In the genomic region with DNA sequence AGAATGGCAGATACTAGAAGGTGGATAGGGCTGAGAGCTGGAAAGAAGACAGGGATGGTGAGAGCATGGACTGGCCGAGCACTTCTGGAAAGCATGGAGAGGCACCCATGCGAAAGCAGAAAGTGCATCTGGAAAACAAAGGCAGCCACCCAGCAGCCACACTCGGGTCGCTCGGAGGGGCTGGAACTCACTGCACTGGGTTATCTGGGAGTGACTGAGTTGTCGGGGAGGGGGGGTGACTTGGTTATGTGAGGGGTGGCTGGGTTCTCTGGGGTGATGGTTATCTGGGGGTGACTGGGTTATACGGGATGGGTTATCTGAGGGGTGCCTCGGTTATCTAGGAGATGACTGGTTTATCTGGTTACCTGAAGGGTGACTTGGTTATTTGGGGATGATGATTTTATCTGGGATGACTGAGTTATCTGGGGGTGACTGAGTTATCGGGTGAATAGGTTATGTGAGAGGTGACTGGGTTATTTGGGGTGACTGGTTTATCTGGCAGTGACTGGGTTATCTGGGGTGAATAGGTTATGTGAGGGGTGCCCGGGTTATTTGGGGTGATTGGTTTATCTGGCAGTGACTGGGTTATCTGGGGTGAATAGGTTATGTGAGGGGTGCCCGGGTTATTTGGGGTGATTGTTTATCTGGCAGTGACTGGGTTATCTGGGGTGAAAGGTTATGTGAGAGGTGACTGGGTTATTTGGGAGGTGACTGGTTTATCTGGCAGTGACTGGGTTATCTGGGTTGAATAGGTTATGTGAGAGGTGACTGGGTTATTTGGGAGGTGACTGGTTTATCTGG, we compare ENCODE assay signal across 28 cellular contexts. TPM values are rescaled to one million over a fixed set of nuclear protein-coding genes. Genes with fewer than 3 reads are reported as not detected.
A peak's percentile ranks its signal among the peaks of the same experiment; 100 is the strongest.
DNase-seq lines count a peak whose midpoint lies in the region; ATAC-seq and TF ChIP-seq lines count a peak whose summit lies in the region.
"Had no signal": no experiment of that assay in that cellular context is flagged by ENCODE, and none has a peak within 500 bp of the region (broad histone marks: within the 10 kb centered on the region; RNA-seq: fewer than 3 reads in every experiment).

No MANE protein-coding gene starts in this region.

- peak overlapping the region; percentile 41 for H3K4me3 Mint-ChIP-seq in activated naive CD8-positive, alpha-beta T cell treated with anti-CD3 and anti-CD28 coated beads, Interleukin-2, amount 10 ng/mL, durations not matched to agents 7 days and 5 days
- H3K4me3 Mint-ChIP-seq in activated naive CD8-positive, alpha-beta T cell treated with anti-CD3 and anti-CD28 coated beads for 36 hours: no peak overlapping the region
- H3K4me3 Mint-ChIP-seq in activated T-helper 1 cell treated with anti-CD3 and anti-CD28 coated beads, Interleukin-12 subunit alpha, Interleukin-12 subunit beta, Interleukin-2, Interleukin-4 antibody, amounts not matched to agents 30 ng/mL and 10 ng/mL and 1 ng/mL, durations not matched to agents 14 hours and 24 hours and 36 hours: peak overlapping the region; percentile 55
- H3K4me3 Mint-ChIP-seq in mesothelial cell of epicardium: peak overlapping the region; percentile 74
- H3K4me3 Mint-ChIP-seq in stimulated activated naive B cell treated with anti-CD40 and anti-IgM and Interleukin-4, amounts not matched to agents 10 μg/mL and 1 μg/mL and 100 μg/mL, for 72 hours: peak overlapping the region in 1 of 2 donors; percentile 7

- DNase-seq in activated naive CD8-positive, alpha-beta T cell treated with anti-CD3 and anti-CD28 coated beads, Interleukin-2, amount 10 ng/mL, durations not matched to agents 7 days and 5 days: no peak
- DNase-seq in activated naive CD8-positive, alpha-beta T cell treated with anti-CD3 and anti-CD28 coated beads for 36 hours: no peak
- no peak for DNase-seq in activated T-helper 1 cell treated with anti-CD3 and anti-CD28 coated beads, Interleukin-12 subunit alpha, Interleukin-12 subunit beta, Interleukin-2, Interleukin-4 antibody, amounts not matched to agents 30 ng/mL and 10 ng/mL and 1 ng/mL, durations not matched to agents 14 hours and 24 hours and 36 hours (ENCODE audit: low spot score)
- DNase-seq in mesothelial cell of epicardium (ENCODE audit: low spot score in 2 of 2, unreplicated experiment in 2 of 2) (no peak), KG1 (lab: John Stamatoyannopoulos, UW) (no peak), GM13976 (ENCODE audit: low spot score) (no peak)
- no peak for DNase-seq in stimulated activated naive B cell treated with anti-CD40 and anti-IgM and Interleukin-4, amounts not matched to agents 10 μg/mL and 1 μg/mL and 100 μg/mL, for 72 hours
- DNase-seq: ACHN; activated CD4-positive, alpha-beta T cell treated with anti-CD3 and anti-CD28 coated beads for 4 hours; activated naive CD4-positive, alpha-beta T cell treated with Interleukin-2 at 50 U/mL for 16 hours; activated T-cell treated with anti-CD3 and anti-CD28 coated beads, Interleukin-2, amount 50 U/mL, for 24 hours; DMS79 treated with DMSO at 0.1 percent for 48 hours; GDM1; GM23248; head of caudate nucleus; HFFc6; islet precursor cell; mesendoderm; MG63; NCI-H1105; NCI-H187; NCI-H510A treated with DMSO at 0.1 percent for 48 hours; psoas muscle; stimulated activated CD4-positive, alpha-beta T cell treated with anti-CD3 and anti-CD28 coated beads, Interleukin-4, amount 100 ng/mL, for 1 hour; T1000; transverse colon had no signal

- no peaks in the 10 kb centered on the region for H3K9me3 Mint-ChIP-seq in activated naive CD8-positive, alpha-beta T cell treated with anti-CD3 and anti-CD28 coated beads, Interleukin-2, amount 10 ng/mL, durations not matched to agents 7 days and 5 days
- H3K9me3 Mint-ChIP-seq in activated naive CD8-positive, alpha-beta T cell treated with anti-CD3 and anti-CD28 coated beads for 36 hours: no peaks in the 10 kb centered on the region
- H3K9me3 Mint-ChIP-seq in activated T-helper 1 cell treated with anti-CD3 and anti-CD28 coated beads, Interleukin-12 subunit alpha, Interleukin-12 subunit beta, Interleukin-2, Interleukin-4 antibody, amounts not matched to agents 30 ng/mL and 10 ng/mL and 1 ng/mL, durations not matched to agents 14 hours and 24 hours and 36 hours: no peaks in the 10 kb centered on the region
- H3K9me3 Mint-ChIP-seq in mesothelial cell of epicardium: no peaks in the 10 kb centered on the region
- H3K9me3 Mint-ChIP-seq in stimulated activated naive B cell treated with anti-CD40 and anti-IgM and Interleukin-4, amounts not matched to agents 10 μg/mL and 1 μg/mL and 100 μg/mL, for 72 hours: no peaks in the 10 kb centered on the region
- H3K9me3 Mint-ChIP-seq: activated T-cell treated with anti-CD3 and anti-CD28 coated beads, Interleukin-2, amount 50 U/mL, for 24 hours; HFFc6 had no signal

- intact Hi-C loops in activated T-helper 1 cell treated with anti-CD3 and anti-CD28 coated beads, Interleukin-12 subunit alpha, Interleukin-12 subunit beta, Interleukin-2, Interleukin-4 antibody, amounts not matched to agents 30 ng/mL and 10 ng/mL and 1 ng/mL, durations not matched to agents 14 hours and 24 hours and 36 hours (cut with micrococcal nuclease): no loop called here

- H3K36me3 Mint-ChIP-seq in activated naive CD8-positive, alpha-beta T cell treated with anti-CD3 and anti-CD28 coated beads, Interleukin-2, amount 10 ng/mL, durations not matched to agents 7 days and 5 days: no peaks in the 10 kb centered on the region
- no peaks in the 10 kb centered on the region for H3K36me3 Mint-ChIP-seq in activated naive CD8-positive, alpha-beta T cell treated with anti-CD3 and anti-CD28 coated beads for 36 hours
- no peaks in the 10 kb centered on the region for H3K36me3 Mint-ChIP-seq in activated T-helper 1 cell treated with anti-CD3 and anti-CD28 coated beads, Interleukin-12 subunit alpha, Interleukin-12 subunit beta, Interleukin-2, Interleukin-4 antibody, amounts not matched to agents 30 ng/mL and 10 ng/mL and 1 ng/mL, durations not matched to agents 14 hours and 24 hours and 36 hours (ENCODE audit: low read depth)
- no peaks in the 10 kb centered on the region for H3K36me3 Mint-ChIP-seq in mesothelial cell of epicardium
- H3K36me3 Mint-ChIP-seq in stimulated activated naive B cell treated with anti-CD40 and anti-IgM and Interleukin-4, amounts not matched to agents 10 μg/mL and 1 μg/mL and 100 μg/mL, for 72 hours: no peaks in the 10 kb centered on the region

- POLR2A ChIA-PET in activated naive CD8-positive, alpha-beta T cell treated with anti-CD3 and anti-CD28 coated beads, Interleukin-2, amount 10 ng/mL, durations not matched to agents 7 days and 5 days (lab: Charles Lee): no interaction called here

- peaks cover 44% of the 10 kb centered on the region for H3K27me3 Mint-ChIP-seq in activated naive CD8-positive, alpha-beta T cell treated with anti-CD3 and anti-CD28 coated beads, Interleukin-2, amount 10 ng/mL, durations not matched to agents 7 days and 5 days
- peaks cover 43% of the 10 kb centered on the region for H3K27me3 Mint-ChIP-seq in activated naive CD8-positive, alpha-beta T cell treated with anti-CD3 and anti-CD28 coated beads for 36 hours
- peaks cover 37% of the 10 kb centered on the region for H3K27me3 Mint-ChIP-seq in activated T-helper 1 cell treated with anti-CD3 and anti-CD28 coated beads, Interleukin-12 subunit alpha, Interleukin-12 subunit beta, Interleukin-2, Interleukin-4 antibody, amounts not matched to agents 30 ng/mL and 10 ng/mL and 1 ng/mL, durations not matched to agents 14 hours and 24 hours and 36 hours (ENCODE audit: insufficient read depth)
- peaks cover 26% of the 10 kb centered on the region for H3K27me3 Mint-ChIP-seq in mesothelial cell of epicardium (ENCODE audit: low read depth)
- H3K27me3 Mint-ChIP-seq in stimulated activated naive B cell treated with anti-CD40 and anti-IgM and Interleukin-4, amounts not matched to agents 10 μg/mL and 1 μg/mL and 100 μg/mL, for 72 hours: peaks cover 27 to 28% of the 10 kb centered on the region in 2 donors

- no peaks in the 10 kb centered on the region for H3K4me1 Mint-ChIP-seq in activated naive CD8-positive, alpha-beta T cell treated with anti-CD3 and anti-CD28 coated beads, Interleukin-2, amount 10 ng/mL, durations not matched to agents 7 days and 5 days
- H3K4me1 Mint-ChIP-seq in activated naive CD8-positive, alpha-beta T cell treated with anti-CD3 and anti-CD28 coated beads for 36 hours: no peaks in the 10 kb centered on the region
- no peaks in the 10 kb centered on the region for H3K4me1 Mint-ChIP-seq in activated T-helper 1 cell treated with anti-CD3 and anti-CD28 coated beads, Interleukin-12 subunit alpha, Interleukin-12 subunit beta, Interleukin-2, Interleukin-4 antibody, amounts not matched to agents 30 ng/mL and 10 ng/mL and 1 ng/mL, durations not matched to agents 14 hours and 24 hours and 36 hours (ENCODE audit: low read depth)
- peaks cover 8% of the 10 kb centered on the region for H3K4me1 Mint-ChIP-seq in mesothelial cell of epicardium
- H3K4me1 Mint-ChIP-seq in stimulated activated naive B cell treated with anti-CD40 and anti-IgM and Interleukin-4, amounts not matched to agents 10 μg/mL and 1 μg/mL and 100 μg/mL, for 72 hours: peaks cover 20 to 39% of the 10 kb centered on the region in 2 donors

- in situ Hi-C loops in GM13976 (cut with MboI; ENCODE audit: low sequenced_read_pairs, unreplicated experiment): no loop called here

- H3K27ac Mint-ChIP-seq in activated naive CD8-positive, alpha-beta T cell treated with anti-CD3 and anti-CD28 coated beads, Interleukin-2, amount 10 ng/mL, durations not matched to agents 7 days and 5 days: no peak overlapping the region
- H3K27ac Mint-ChIP-seq in activated naive CD8-positive, alpha-beta T cell treated with anti-CD3 and anti-CD28 coated beads for 36 hours: no peak overlapping the region
- peak overlapping the region; percentile 20 for H3K27ac Mint-ChIP-seq in activated T-helper 1 cell treated with anti-CD3 and anti-CD28 coated beads, Interleukin-12 subunit alpha, Interleukin-12 subunit beta, Interleukin-2, Interleukin-4 antibody, amounts not matched to agents 30 ng/mL and 10 ng/mL and 1 ng/mL, durations not matched to agents 14 hours and 24 hours and 36 hours
- no peak overlapping the region for H3K27ac Mint-ChIP-seq in mesothelial cell of epicardium
- peak overlapping the region; percentile 32 for H3K27ac Mint-ChIP-seq in stimulated activated naive B cell treated with anti-CD40 and anti-IgM and Interleukin-4, amounts not matched to agents 10 μg/mL and 1 μg/mL and 100 μg/mL, for 72 hours
- H3K27ac Mint-ChIP-seq: HFFc6 had no signal

- no peak for TF ChIP-seq CTCF in mesothelial cell of epicardium (IDR thresholded peaks at IDR 0.05; ENCODE audit: unreplicated experiment)
- TF ChIP-seq CTCF in GM13976 (IDR thresholded peaks at IDR 0.05; ENCODE audit: borderline replicate concordance, control extremely low read depth, extremely low read depth, insufficient read depth, missing control alignments): no peak

- no peak for ATAC-seq in activated naive CD8-positive, alpha-beta T cell treated with anti-CD3 and anti-CD28 coated beads, Interleukin-2, amount 10 ng/mL, durations not matched to agents 7 days and 5 days (ENCODE audit: low read depth)
- no peak for ATAC-seq in stimulated activated naive B cell treated with anti-CD40 and anti-IgM and Interleukin-4, amounts not matched to agents 10 μg/mL and 1 μg/mL and 100 μg/mL, for 72 hours (replicated peaks)
- ATAC-seq in HG02642 (IDR thresholded peaks at IDR 0.05; ENCODE audit: poor library complexity, unreplicated experiment): no peak
- ATAC-seq: left lung, psoas muscle had no signal

RNA-seq across cellular contexts. Expression of a gene that starts 2.6 kb away (rescaled TPM):
- under 1 TPM; 0.11 TPM for total RNA-seq in activated naive CD8-positive, alpha-beta T cell treated with anti-CD3 and anti-CD28 coated beads, Interleukin-2, amount 10 ng/mL, durations not matched to agents 7 days and 5 days
- 1 to 10 TPM in 1 of 2 experiments, under 1 TPM in 1; 0.66 to 1.0 TPM for total RNA-seq in activated naive CD8-positive, alpha-beta T cell treated with anti-CD3 and anti-CD28 coated beads for 36 hours
- 0.36 and 0.64 TPM in 2 replicates for total RNA-seq in activated T-helper 1 cell treated with anti-CD3 and anti-CD28 coated beads, Interleukin-12 subunit alpha, Interleukin-12 subunit beta, Interleukin-2, Interleukin-4 antibody, amounts not matched to agents 30 ng/mL and 10 ng/mL and 1 ng/mL, durations not matched to agents 14 hours and 24 hours and 36 hours
- total RNA-seq in mesothelial cell of epicardium: 6.0 to 7.0 TPM (median 6.4 TPM) in 3 replicates
- total RNA-seq: GM23248 had no signal

RNA-seq across cellular contexts. Expression of a gene that starts 17.8 kb away (rescaled TPM):
- 100 to 1,000 TPM; 116 to 121 TPM for total RNA-seq in activated naive CD8-positive, alpha-beta T cell treated with anti-CD3 and anti-CD28 coated beads, Interleukin-2, amount 10 ng/mL, durations not matched to agents 7 days and 5 days
- total RNA-seq in activated naive CD8-positive, alpha-beta T cell treated with anti-CD3 and anti-CD28 coated beads for 36 hours: 10 to 100 TPM; 77.8 to 79.4 TPM
- total RNA-seq in activated T-helper 1 cell treated with anti-CD3 and anti-CD28 coated beads, Interleukin-12 subunit alpha, Interleukin-12 subunit beta, Interleukin-2, Interleukin-4 antibody, amounts not matched to agents 30 ng/mL and 10 ng/mL and 1 ng/mL, durations not matched to agents 14 hours and 24 hours and 36 hours: 94.1 and 96.8 TPM in 2 replicates
- total RNA-seq in mesothelial cell of epicardium: 44.3 to 44.6 TPM (median 44.4 TPM) in 3 replicates

RNA-seq across cellular contexts. Expression of a gene that starts 32.9 kb away (rescaled TPM):
- 10 to 100 TPM; 27.9 to 33.3 TPM for total RNA-seq in activated naive CD8-positive, alpha-beta T cell treated with anti-CD3 and anti-CD28 coated beads, Interleukin-2, amount 10 ng/mL, durations not matched to agents 7 days and 5 days
- 10 to 100 TPM; 20.0 to 20.9 TPM for total RNA-seq in activated naive CD8-positive, alpha-beta T cell treated with anti-CD3 and anti-CD28 coated beads for 36 hours
- total RNA-seq in activated T-helper 1 cell treated with anti-CD3 and anti-CD28 coated beads, Interleukin-12 subunit alpha, Interleukin-12 subunit beta, Interleukin-2, Interleukin-4 antibody, amounts not matched to agents 30 ng/mL and 10 ng/mL and 1 ng/mL, durations not matched to agents 14 hours and 24 hours and 36 hours: 23.7 and 25.9 TPM in 2 replicates
- total RNA-seq in mesothelial cell of epicardium: 25.5 to 28.3 TPM (median 26.9 TPM) in 3 replicates

Comparison
In these comparisons a context has a peak if more than half of its experiments do, and no peak if none do; other contexts are left out.
1. H3K27ac Mint-ChIP-seq: peak in activated T-helper 1 cell treated with anti-CD3 and anti-CD28 coated beads, Interleukin-12 subunit alpha, Interleukin-12 subunit beta, Interleukin-2, Interleukin-4 antibody, amounts not matched to agents 30 ng/mL and 10 ng/mL and 1 ng/mL, durations not matched to agents 14 hours and 24 hours and 36 hours (single experiment) and stimulated activated naive B cell treated with anti-CD40 and anti-IgM and Interleukin-4, amounts not matched to agents 10 μg/mL and 1 μg/mL and 100 μg/mL, for 72 hours (single experiment); none in activated naive CD8-positive, alpha-beta T cell treated with anti-CD3 and anti-CD28 coated beads, Interleukin-2, amount 10 ng/mL, durations not matched to agents 7 days and 5 days (single experiment), activated naive CD8-positive, alpha-beta T cell treated with anti-CD3 and anti-CD28 coated beads for 36 hours (single experiment) and mesothelial cell of epicardium (single experiment).